Comparison of ENCODE assay signal across 8 cellular contexts in the genomic region with DNA sequence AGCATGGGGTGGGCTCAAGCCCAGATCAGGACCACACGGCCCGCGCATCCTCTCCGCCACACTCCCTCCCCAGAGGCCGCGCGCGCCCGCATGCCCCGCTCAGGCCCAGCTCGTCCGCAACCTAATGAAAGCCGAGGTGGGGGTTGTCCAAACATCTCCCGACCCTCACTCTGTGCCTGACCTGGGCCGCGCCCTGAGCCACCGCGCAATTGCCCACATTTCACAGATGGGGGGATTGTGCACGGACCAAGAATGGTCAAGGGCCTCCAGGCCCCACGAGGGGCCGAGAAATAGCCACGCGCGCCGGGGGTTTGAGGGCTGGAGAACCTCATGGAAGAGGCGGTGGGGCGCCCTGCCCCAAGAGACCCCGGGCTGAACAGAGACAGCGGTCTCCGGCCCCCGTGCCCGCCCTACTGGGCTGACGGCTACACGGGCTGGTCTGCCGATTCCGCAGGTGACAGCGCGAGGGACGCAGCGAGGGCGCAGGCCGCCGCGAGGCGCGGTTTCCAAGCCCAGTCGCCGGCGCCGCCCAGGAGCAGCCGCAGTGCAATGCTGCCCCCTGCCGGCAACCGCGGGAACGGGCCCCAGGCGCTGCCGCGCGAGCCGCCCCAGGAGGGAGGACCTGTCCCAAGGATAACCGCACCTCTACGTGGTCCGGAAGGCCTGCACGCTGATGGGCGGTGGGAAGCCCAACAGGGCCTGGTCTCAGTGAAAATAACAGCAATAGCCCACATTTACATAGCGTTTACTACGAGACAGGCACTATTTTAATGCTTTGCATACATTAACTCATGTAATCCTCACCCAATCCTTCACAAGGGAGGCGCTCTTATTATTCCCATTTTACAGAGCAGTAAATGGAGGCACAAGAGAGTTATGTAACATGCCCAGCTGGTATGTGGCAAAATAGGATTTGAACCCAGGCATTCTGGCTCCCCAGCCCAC. TPM values are rescaled to one million over a fixed set of nuclear protein-coding genes. Genes with fewer than 3 reads are reported as not detected.
DNase-seq lines count a peak whose midpoint lies in the region; ATAC-seq, FAIRE-seq and TF ChIP-seq lines count a peak whose summit lies in the region.

No MANE protein-coding gene starts in this region.

- TF ChIP-seq POLR2A in GM12891 (IDR thresholded peaks at IDR 0.05; ENCODE audit: low read depth, low read length) = no peak

- intact Hi-C loops in left lung (cut with DNase I) = no loop called here

- H3K27ac ChIP-seq in left lung = no peak overlapping the region

- no peak overlapping the region for H3K4me3 ChIP-seq in left lung

- H3K27me3 ChIP-seq in left lung = peaks cover 11 to 62% of the 10 kb centered on the region in 2 donors

- DNase-seq in 8988T = peak; percentile 86
- DNase-seq in GM12891 (ENCODE audit: insufficient read length, low spot score) = peak; percentile 91
- DNase-seq in NCI-H146 treated with DMSO at 0.1 percent for 48 hours (lab: John Stamatoyannopoulos, UW; ENCODE audit: unreplicated experiment) = peak; percentile 28
- DNase-seq in activated CD4-positive, alpha-beta T cell treated with anti-CD3 and anti-CD28 coated beads for 24 hours (ENCODE audit: low read depth in 2 of 2) = peak; percentile 78 to 81
- peak; percentile 68 for DNase-seq in cerebellum (ENCODE audit: low spot score)
- peak; percentile 75 to 97 for DNase-seq in left lung
- peak; percentile 67 to 84 (median 68) for DNase-seq in stimulated activated CD4-positive, alpha-beta T cell treated with anti-CD3 and anti-CD28 coated beads, TNF-alpha, amount 100 ng/mL, for 4 hours (ENCODE audit: low read depth in 3 of 3)

- H3K9me3 ChIP-seq in left lung = no peaks in the 10 kb centered on the region

- no peaks in the 10 kb centered on the region for H3K36me3 ChIP-seq in left lung

- peak; percentile 100 for TF ChIP-seq CTCF in left lung (IDR thresholded peaks at IDR 0.05)

- H3K4me1 ChIP-seq in left lung = peaks cover 0 to 7% of the 10 kb centered on the region in 2 donors

- FAIRE-seq in GM12891 (lab: Jason Lieb, UNC) = peak; percentile 98

- ATAC-seq in HG02759 (IDR thresholded peaks at IDR 0.05; ENCODE audit: unreplicated experiment) = peak; percentile 99
- peak; percentile 100 for ATAC-seq in left lung

TF ChIP-seq in GM12891, 5 proteins besides CTCF, POLR2A, EP300 and RAD21:
- TF ChIP-seq POU2F2 (IDR thresholded peaks at IDR 0.05; ENCODE audit: low read depth, low read length) (no peak), SPI1 (IDR thresholded peaks at IDR 0.05; ENCODE audit: low read depth, low read length) (no peak), TAF1 (IDR thresholded peaks at IDR 0.05; ENCODE audit: low read depth, low read length) (no peak), POLR2AphosphoS5 (IDR thresholded peaks at IDR 0.05; ENCODE audit: low read depth, low read length) (no peak), PAX5 (IDR thresholded peaks at IDR 0.05; ENCODE audit: insufficient read depth, low read length, severe bottlenecking) (no peak)

RNA-seq across cellular contexts. Expression of a gene that starts 10.5 kb away (rescaled TPM):
- 0.19 TPM for polyA plus RNA-seq in GM12891 (2012; ENCODE audit: low read depth, missing spikeins)
- 15.8 TPM for total RNA-seq in cerebellum
- total RNA-seq in left lung = 1 to 10 TPM; 1.1 to 2.6 TPM

Comparison
In these comparisons a context has a peak if more than half of its experiments do, and no peak if none do; other contexts are left out.
1. DNase-seq: peak in every context shown above with its lines; median percentile 91 in GM12891; 86 in 8988T; 86 in left lung; 80 in activated CD4-positive, alpha-beta T cell treated with anti-CD3 and anti-CD28 coated beads for 24 hours; 68 in cerebellum; 68 in stimulated activated CD4-positive, alpha-beta T cell treated with anti-CD3 and anti-CD28 coated beads, TNF-alpha, amount 100 ng/mL, for 4 hours; 28 in NCI-H146 treated with DMSO at 0.1 percent for 48 hours.